In genomic region chr11:61098261-61098660, GRCh38 we compare ENCODE assay signal across 3 cellular contexts. TPM values are rescaled to one million over a fixed set of nuclear protein-coding genes. Genes with fewer than 3 reads are reported as not detected.
"Had no signal": no experiment of that assay in that cellular context is flagged by ENCODE, and none has a peak within 500 bp of the region (broad histone marks: within the 10 kb centered on the region; RNA-seq: fewer than 3 reads in every experiment).

No MANE protein-coding gene starts in this region.

RNA-seq across cellular contexts. Expression of gene CD5, which starts 4.0 kb away (rescaled TPM):
- total RNA-seq: bronchial epithelial cell, cardiac muscle cell, chondrocyte had no signal
- polyA plus RNA-seq: cardiac muscle cell had no signal
